In the genomic region with DNA sequence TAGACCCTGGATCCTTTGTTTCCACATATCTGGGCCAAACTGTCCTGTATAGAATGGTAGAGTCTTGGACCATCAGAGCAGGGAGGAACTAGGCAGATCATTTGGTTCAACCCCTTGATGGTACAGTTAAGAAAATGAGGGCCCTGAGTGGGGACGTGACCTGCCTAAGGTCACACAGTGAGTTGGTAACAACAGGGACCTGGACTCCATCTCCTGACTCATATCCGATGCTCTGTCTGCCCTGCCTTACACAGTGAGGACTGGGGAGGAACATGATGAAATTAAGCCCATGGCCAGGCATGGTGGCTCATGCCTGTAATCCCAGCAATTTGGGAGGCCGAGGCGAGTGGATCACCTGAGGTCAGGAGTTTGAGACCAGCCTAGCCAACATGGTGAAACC, we compare ENCODE assay signal across 25 cellular contexts.
DNase-seq lines count a peak whose midpoint lies in the region; ATAC-seq and TF ChIP-seq lines count a peak whose summit lies in the region.
"Had no signal": no experiment of that assay in that cellular context is flagged by ENCODE, and none has a peak within 500 bp of the region (broad histone marks: within the 10 kb centered on the region; RNA-seq: fewer than 3 reads in every experiment).

No MANE protein-coding gene starts in this region.

- ATAC-seq in HG03354 (IDR thresholded peaks at IDR 0.05; ENCODE audit: poor library complexity, severe bottlenecking, unreplicated experiment) (no peak), HG02798 (IDR thresholded peaks at IDR 0.05; ENCODE audit: poor library complexity, unreplicated experiment) (no peak)
- ATAC-seq: CD8-positive, alpha-beta T cell; GM12878; GM23338 had no signal

- peaks cover 14% of the 10 kb centered on the region for H3K27me3 Mint-ChIP-seq in nephron (ENCODE audit: low read depth)

- no peaks in the 10 kb centered on the region for H4K20me1 ChIP-seq in BLaER1

- no peaks in the 10 kb centered on the region for H3K9me3 ChIP-seq in BLaER1
- H3K9me3 ChIP-seq: Caco-2, HAP-1 had no signal

- peak; percentile 1 for DNase-seq in D341Med (ENCODE audit: low spot score)
- peak; percentile 16 for DNase-seq in islet precursor cell
- DNase-seq in NCI-H446 treated with DMSO at 0.1 percent for 48 hours (lab: John Stamatoyannopoulos, UW), result no peak
- no peak for DNase-seq in stimulated activated naive CD4-positive, alpha-beta T cell treated with Interleukin-2 at 50 U/mL for 16 hours (lab: John Stamatoyannopoulos, UW)
- DNase-seq: Caco-2, DMS79, EL, GDM1, HFFc6, KBM-7, MV-4-11, NCI-H1105, NCI-H1436 treated with DMSO at 0.1 percent for 48 hours, NCI-H187 treated with DMSO at 0.1 percent for 48 hours, NCI-H774, SIG-M5 had no signal

- no peaks in the 10 kb centered on the region for H3K36me3 Mint-ChIP-seq in nephron (ENCODE audit: low read depth)
- H3K36me3 Mint-ChIP-seq: CD8-positive, alpha-beta T cell had no signal

- H3K4me1 Mint-ChIP-seq in nephron, result peaks cover 74% of the 10 kb centered on the region

- TF ChIP-seq CTCF in nephron (IDR thresholded peaks at IDR 0.05; ENCODE audit: unreplicated experiment in 3 of 3), result no peak

- H3K4me1 ChIP-seq in BLaER1, result peaks cover 43% of the 10 kb centered on the region
- H3K4me1 ChIP-seq: Caco-2, HAP-1 had no signal

- no peak overlapping the region for H3K4me3 ChIP-seq in BLaER1
- H3K4me3 ChIP-seq: GM12878, GM23338, HAP-1 had no signal

- H3K27ac Mint-ChIP-seq in nephron, result peak overlapping the region; percentile 81 to 93 (median 92)
- H3K27ac Mint-ChIP-seq: CD8-positive, alpha-beta T cell; GM23338; HFFc6 had no signal

- H3K9ac ChIP-seq in BLaER1, result no peak overlapping the region

- no peaks in the 10 kb centered on the region for H3K27me3 ChIP-seq in BLaER1

- no peak overlapping the region for H3K4me3 Mint-ChIP-seq in nephron
- H3K4me3 Mint-ChIP-seq: CD8-positive, alpha-beta T cell; GM23338; HFFc6 had no signal

- H3K4me2 ChIP-seq in BLaER1, result peak overlapping the region; percentile 60; the same call in 1 of the 2 replicates
- H3K4me2 ChIP-seq: GM23338 had no signal

- H3K27ac ChIP-seq in BLaER1, result no peak overlapping the region
- H3K27ac ChIP-seq: C4-2B had no signal

- H3K9me3 Mint-ChIP-seq in nephron, result no peaks in the 10 kb centered on the region
- H3K9me3 Mint-ChIP-seq: CD8-positive, alpha-beta T cell; HFFc6 had no signal

- H3K36me3 ChIP-seq in BLaER1, result no peaks in the 10 kb centered on the region
- H3K36me3 ChIP-seq: HAP-1 had no signal

Comparison
In these comparisons a context has a peak if more than half of its experiments do, and no peak if none do; other contexts are left out.
1. DNase-seq: peak in D341Med (single experiment) and islet precursor cell (single experiment); none in NCI-H446 treated with DMSO at 0.1 percent for 48 hours (single experiment) and stimulated activated naive CD4-positive, alpha-beta T cell treated with Interleukin-2 at 50 U/mL for 16 hours (single experiment).